ENCODE assay signal across 8 cellular contexts in genomic region chr5:93583799-93584530, GRCh38.
DNase-seq lines count a peak whose midpoint lies in the region; ATAC-seq and TF ChIP-seq lines count a peak whose summit lies in the region.

No MANE protein-coding gene starts in this region.

- H3K27ac ChIP-seq in BLaER1 treated with 17β-estradiol and CSF1 and Interleukin-3, amounts not matched to agents 10 nM and 100 nM = no peak overlapping the region
- H3K27ac ChIP-seq in HUES6 (ENCODE audit: low read depth, low read length) = no peak overlapping the region
- H3K27ac ChIP-seq in WERI-Rb-1 = peak overlapping the region; percentile 32; the same call in 1 of the 2 replicates

- peaks cover 95 to 100% (median 100%) of the 10 kb centered on the region in 11 experiments for H3K27me3 ChIP-seq in BLaER1 treated with 17β-estradiol and CSF1 and Interleukin-3, amounts not matched to agents 10 nM and 100 nM
- peaks cover 96% of the 10 kb centered on the region for H3K27me3 ChIP-seq in HUES6 (ENCODE audit: control insufficient read depth, insufficient read depth, low read length)
- H3K27me3 ChIP-seq in WERI-Rb-1 (ENCODE audit: insufficient read depth, low read depth, severe bottlenecking) = peaks cover 3% of the 10 kb centered on the region

- ATAC-seq in GM18520 (IDR thresholded peaks at IDR 0.05; ENCODE audit: unreplicated experiment) = peak; percentile 33

- TF ChIP-seq CTCF in WERI-Rb-1 (IDR thresholded peaks at IDR 0.05; ENCODE audit: low read depth, low read length) (no peak), nephron progenitor cell (IDR thresholded peaks at IDR 0.05) (no peak)

- H3K9ac ChIP-seq in BLaER1 treated with 17β-estradiol and CSF1 and Interleukin-3, amounts not matched to agents 10 nM and 100 nM = peak overlapping the region in 4 of 11 experiments; percentile 18 to 52 (median 35); a peak in 4 of 22 replicates
- H3K9ac ChIP-seq in HUES6 (ENCODE audit: low read length) = no peak overlapping the region

- peak overlapping the region; percentile 59 to 99 (median 91) for H3K4me2 ChIP-seq in BLaER1 treated with 17β-estradiol and CSF1 and Interleukin-3, amounts not matched to agents 10 nM and 100 nM

- peaks cover 33% of the 10 kb centered on the region for H3K36me3 Mint-ChIP-seq in nephron progenitor cell (ENCODE audit: low read depth)

- H3K4me1 ChIP-seq in BLaER1 treated with 17β-estradiol and CSF1 and Interleukin-3, amounts not matched to agents 10 nM and 100 nM = peaks cover 22 to 33% (median 29%) of the 10 kb centered on the region in 10 experiments
- H3K4me1 ChIP-seq in HUES6 (ENCODE audit: control insufficient read depth, insufficient read depth, low read length) = peaks cover 27% of the 10 kb centered on the region

- H3K27me3 Mint-ChIP-seq in nephron progenitor cell (ENCODE audit: low read depth, poor library complexity) = peaks cover 20% of the 10 kb centered on the region

- DNase-seq in WERI-Rb-1 (peak; percentile 65), fibroblast of gingiva (ENCODE audit: low read depth) (peak; percentile 80), nephron progenitor cell (peak; percentile 69), GM19238 (ENCODE audit: insufficient read length, low spot score) (no peak), GM19240 (ENCODE audit: insufficient read length, low spot score) (no peak)

- no peak overlapping the region for H3K27ac Mint-ChIP-seq in nephron progenitor cell

- H3K9me3 Mint-ChIP-seq in nephron progenitor cell = peaks cover 4% of the 10 kb centered on the region

- H3K4me3 Mint-ChIP-seq in nephron progenitor cell = peak overlapping the region; percentile 94

- no peaks in the 10 kb centered on the region for H3K36me3 ChIP-seq in BLaER1 treated with 17β-estradiol and CSF1 and Interleukin-3, amounts not matched to agents 10 nM and 100 nM
- H3K36me3 ChIP-seq in HUES6 (ENCODE audit: control insufficient read depth, insufficient read depth, low read length) (no peaks in the 10 kb centered on the region), WERI-Rb-1 (no peaks in the 10 kb centered on the region; the same call in 1 of the 2 replicates)

- H4K20me1 ChIP-seq in BLaER1 treated with 17β-estradiol and CSF1 and Interleukin-3, amounts not matched to agents 10 nM and 100 nM = peaks cover 0 to 87% (median 74%) of the 10 kb centered on the region in 11 experiments; a peak in 20 of 22 replicates

- peaks cover 0 to 17% (median 14%) of the 10 kb centered on the region in 11 experiments; a peak in 13 of 22 replicates for H3K9me3 ChIP-seq in BLaER1 treated with 17β-estradiol and CSF1 and Interleukin-3, amounts not matched to agents 10 nM and 100 nM (replicated peaks in 1 of 11)
- no peaks in the 10 kb centered on the region for H3K9me3 ChIP-seq in HUES6 (ENCODE audit: control insufficient read depth, insufficient read depth, low read depth, low read length)
- H3K9me3 ChIP-seq in WERI-Rb-1 (ENCODE audit: severe bottlenecking) = no peaks in the 10 kb centered on the region

- H3K4me1 Mint-ChIP-seq in nephron progenitor cell = peaks cover 26% of the 10 kb centered on the region

- H3K4me3 ChIP-seq in BLaER1 treated with 17β-estradiol and CSF1 and Interleukin-3, amounts not matched to agents 10 nM and 100 nM = peak overlapping the region; percentile 30 to 70 (median 58)
- peak overlapping the region; percentile 53 for H3K4me3 ChIP-seq in HUES6 (ENCODE audit: low read depth, low read length)
- peak overlapping the region; percentile 71 for H3K4me3 ChIP-seq in WERI-Rb-1 (ENCODE audit: low read depth, low read length)

Comparison
In these comparisons a context has a peak if more than half of its experiments do, and no peak if none do; other contexts are left out.
1. DNase-seq: peak in WERI-Rb-1 (single experiment), fibroblast of gingiva (single experiment) and nephron progenitor cell (single experiment); none in GM19238 (single experiment) and GM19240 (single experiment).
2. Peak in every context shown above with its lines, with median percentiles within 50 percentile points of each other: H3K4me3 ChIP-seq.